In genomic region chr2:197435598-197436435, GRCh38 we compare ENCODE assay signal across 8 cellular contexts. TPM values are rescaled to one million over a fixed set of nuclear protein-coding genes. Genes with fewer than 3 reads are reported as not detected.
DNase-seq lines count a peak whose midpoint lies in the region; ATAC-seq, FAIRE-seq and TF ChIP-seq lines count a peak whose summit lies in the region.

No MANE protein-coding gene starts in this region.

- TF ChIP-seq CTCF in GM12875 (IDR thresholded peaks at IDR 0.05; ENCODE audit: borderline replicate concordance, insufficient read depth, low read depth, low read length), result no peak
- TF ChIP-seq CTCF in K562 (IDR thresholded peaks at IDR 0.05 in 2 of 3, conservative IDR thresholded peaks at IDR 0.05 in 1 of 3; ENCODE audit: insufficient read depth in 2 of 3, low read depth in 1 of 3, low read length in 3 of 3), result no peak
- TF ChIP-seq CTCF in lower lobe of right lung (IDR thresholded peaks at IDR 0.05), result no peak
- no peak for TF ChIP-seq CTCF in vagina (IDR thresholded peaks at IDR 0.05)

- H3K4me2 ChIP-seq in K562 (ENCODE audit: insufficient read depth, low read length), result peak overlapping the region; percentile 90

- no peak for TF ChIP-seq RAD21 in K562 (CRISPR knock-in tag; conservative IDR thresholded peaks at IDR 0.05 in 1 of 2, IDR thresholded peaks at IDR 0.05 in 1 of 2)

- H3K9me3 ChIP-seq in HUES6 (ENCODE audit: control insufficient read depth, insufficient read depth, low read depth, low read length) (no peaks in the 10 kb centered on the region), K562 (replicated peaks; ENCODE audit: control insufficient read depth, insufficient read depth, low read depth, low read length) (no peaks in the 10 kb centered on the region), lower lobe of right lung (no peaks in the 10 kb centered on the region), vagina (no peaks in the 10 kb centered on the region)

- H2AFZ ChIP-seq in K562 (ENCODE audit: low read depth, low read length), result peak overlapping the region; percentile 81

- peaks cover 56% of the 10 kb centered on the region for H3K79me2 ChIP-seq in K562 (ENCODE audit: control insufficient read depth, insufficient read depth, low read length)

- in situ Hi-C loops in K562 (cut with MboI), result no loop called here

- H3K9ac ChIP-seq in HUES6 (ENCODE audit: low read length) (peak overlapping the region; percentile 100), K562 (ENCODE audit: insufficient read depth in 1 of 2, low read depth in 2 of 2, low read length in 2 of 2) (peak overlapping the region; percentile 100)

- TF ChIP-seq POLR2A in K562 (conservative IDR thresholded peaks at IDR 0.05) (no peak; the same call in 1 of the 2 replicates), vagina (IDR thresholded peaks at IDR 0.05) (no peak), GM18505 (IDR thresholded peaks at IDR 0.05; ENCODE audit: borderline replicate concordance, extremely low read depth, insufficient read depth, insufficient read length) (no peak)

- ATAC-seq in K562, result peak; percentile 38
- no peak for ATAC-seq in lower lobe of right lung
- no peak for ATAC-seq in GM18873 (IDR thresholded peaks at IDR 0.05; ENCODE audit: low FRiP score, unreplicated experiment)
- ATAC-seq in GM18505 (IDR thresholded peaks at IDR 0.05; ENCODE audit: unreplicated experiment), result no peak

- no peak for TF ChIP-seq EP300 in K562 (IDR thresholded peaks at IDR 0.05; ENCODE audit: low read length)

- no peaks in the 10 kb centered on the region for H3K9me1 ChIP-seq in K562 (ENCODE audit: control insufficient read depth, insufficient read depth, low read length)

- H3K27me3 ChIP-seq in HUES6 (ENCODE audit: control insufficient read depth, insufficient read depth, low read length), result no peaks in the 10 kb centered on the region
- no peaks in the 10 kb centered on the region for H3K27me3 ChIP-seq in K562 (ENCODE audit: control insufficient read depth in 2 of 2, insufficient read depth in 2 of 2, low read length in 2 of 2)
- no peaks in the 10 kb centered on the region for H3K27me3 ChIP-seq in lower lobe of right lung (ENCODE audit: low read depth)
- no peaks in the 10 kb centered on the region for H3K27me3 ChIP-seq in vagina

- FAIRE-seq in K562 (lab: Jason Lieb, UNC), result peak; percentile 74

- H3K4me1 ChIP-seq in HUES6 (ENCODE audit: control insufficient read depth, insufficient read depth, low read length) (peaks cover 20% of the 10 kb centered on the region; the same call in 1 of the 2 replicates), K562 (replicated peaks in 1 of 2; ENCODE audit: control insufficient read depth in 2 of 2, insufficient read depth in 2 of 2, low read length in 2 of 2) (peaks cover 10 to 15% of the 10 kb centered on the region in 2 experiments; a peak in 4 of 5 replicates), lower lobe of right lung (peaks cover 36% of the 10 kb centered on the region), vagina (peaks cover 41% of the 10 kb centered on the region)

- peak in 2 of 4 experiments; percentile 17 to 54 for DNase-seq in K562 (ENCODE audit: extremely low read depth in 1 of 4, low spot score in 3 of 4)
- no peak for DNase-seq in lower lobe of right lung
- no peak for DNase-seq in vagina (ENCODE audit: extremely low spot score in 2 of 2)
- no peak for DNase-seq in activated CD8-positive, alpha-beta memory T cell treated with anti-CD3 and anti-CD28 coated beads, Interleukin-2, amount 50 U/mL, for 4 hours

- H3K27ac ChIP-seq in HUES6 (ENCODE audit: low read depth, low read length) (peak overlapping the region; percentile 99; the same call in 1 of the 2 replicates), K562 (ENCODE audit: extremely low read depth, low read depth, low read length) (peak overlapping the region; percentile 98), lower lobe of right lung (peak overlapping the region; percentile 96), vagina (peak overlapping the region; percentile 99)

- WGBS in K562 (ENCODE audit: insufficient coverage, low coverage, missing lambda C conversion rate), result 2% methylated on average over 15 of the region's 17 CpGs

- CTCF ChIA-PET in K562 (lab: Yijun Ruan, JAX; ENCODE audit: low intra/inter-chr PET ratio), result no interaction called here

- POLR2A ChIA-PET in K562 (lab: Yijun Ruan, JAX), result interaction anchor here (0.6 to 1.7 kb wide), 7 partner anchors 9 to 269 kb away, joined by 3 to 8 read pairs (median 3); partner anchors contain the start of genes HSPD1, HSPE1 and MARS2

- H3K36me3 ChIP-seq in HUES6 (ENCODE audit: control insufficient read depth, insufficient read depth, low read length) (peaks cover 6% of the 10 kb centered on the region; the same call in 1 of the 2 replicates), K562 (ENCODE audit: control insufficient read depth, insufficient read depth, low read length) (peaks cover 10% of the 10 kb centered on the region; the same call in 2 of the 3 replicates), lower lobe of right lung (no peaks in the 10 kb centered on the region), vagina (no peaks in the 10 kb centered on the region)

- TSS peak; percentile 92 for BruUV-seq in K562 (replicated peaks; lab: Mats Ljungman, UMichigan)

- H4K20me1 ChIP-seq in K562 (replicated peaks; ENCODE audit: control insufficient read depth, insufficient read depth, low read length), result peaks cover 28% of the 10 kb centered on the region

- intact Hi-C loops in K562 (cut with micrococcal nuclease) (loop anchor here (1.0 kb wide), 3 partner anchors 17 to 64 kb away; partner anchors contain the start of genes COQ10B and HSPE1), lower lobe of right lung (cut with DNase I) (no loop called here), vagina (cut with DNase I) (no loop called here)

- H3K4me3 ChIP-seq in GM12875 (ENCODE audit: low read depth, low read length) (peak overlapping the region; percentile 74), HUES6 (ENCODE audit: low read depth, low read length) (peak overlapping the region; percentile 99), K562 (peak overlapping the region; percentile 77), lower lobe of right lung (peak overlapping the region; percentile 89), vagina (peak overlapping the region; percentile 89 to 90)

TF ChIP-seq in K562, 482 proteins besides CTCF, POLR2A, EP300 and RAD21 (continues in another document):
- peak; percentile 15 for TF ChIP-seq TBP (optimal IDR thresholded peaks at IDR 0.05; ENCODE audit: low read depth, low read length)
- no peak for TF ChIP-seq ZNF316 (IDR thresholded peaks at IDR 0.05)
- peak in 1 of 2 experiments; percentile 22; a peak in 1 of 4 replicates for TF ChIP-seq MLLT1 (IDR thresholded peaks at IDR 0.05)
- no peak for TF ChIP-seq MTA1 (IDR thresholded peaks at IDR 0.05; ENCODE audit: borderline replicate concordance)

RNA-seq across cellular contexts. Expression of gene SF3B1, which starts 1.0 kb away (rescaled TPM):
- 275 and 561 TPM in 2 replicates for total RNA-seq in K562 (2011; cell fraction: chromatin; rRNA removed; ENCODE audit: low replicate concordance)
- total RNA-seq in K562 (2011; cell fraction: nucleolus; rRNA removed), result 81.5 and 115 TPM in 2 replicates
- 184 and 196 TPM in 2 replicates for total RNA-seq in K562 (2011; cell fraction: nucleoplasm; rRNA removed)
- total RNA-seq in K562 (2014; rRNA removed) (96.2 and 118 TPM in 2 replicates), K562 (2014; rRNA removed; fragmentation: Illumina TruSeq; extraction: Trizol) (209 and 283 TPM in 2 replicates), K562 (2015; rRNA removed; fragmentation: Illumina TruSeq; extraction: Trizol) (168 and 176 TPM in 2 replicates), K562 (2021) (180 and 182 TPM in 2 replicates), lower lobe of right lung (230 TPM), vagina (352 TPM)
- polyA plus RNA-seq in K562 (2011; rRNA removed) (340 and 377 TPM in 2 replicates), K562 (2014; fragmentation: Illumina TruSeq; extraction: Trizol) (238 and 243 TPM in 2 replicates), K562 (2014; fragmentation: Nextera tagmentation; extraction: Ambion mirVana) (100 to 1,000 TPM; 125 to 177 TPM), K562 (2014; rRNA removed) (144 and 145 TPM in 2 replicates)
- 104 and 199 TPM in 2 replicates for polyA plus RNA-seq in K562 (2011; cell fraction: cytosol; rRNA removed)
- polyA plus RNA-seq in K562 (2011; cell fraction: nucleus; rRNA removed), result 387 and 786 TPM in 2 replicates
- 124 and 183 TPM in 2 replicates for polyA plus RNA-seq in K562 (2012)
- polyA minus RNA-seq in K562 (2011; rRNA and poly(A)+ RNA removed), result 859 and 924 TPM in 2 replicates
- 67.3 and 81.8 TPM in 2 replicates for polyA minus RNA-seq in K562 (2011; cell fraction: cytosol; rRNA and poly(A)+ RNA removed)
- 130 and 336 TPM in 2 replicates for polyA minus RNA-seq in K562 (2011; cell fraction: nucleus; rRNA and poly(A)+ RNA removed)

RNA-seq across cellular contexts. Expression of gene COQ10B, which starts 17.5 kb away (rescaled TPM):
- total RNA-seq in K562 (2011; cell fraction: chromatin; rRNA removed; ENCODE audit: low replicate concordance), result 8.4 and 11.7 TPM in 2 replicates
- 7.0 and 9.7 TPM in 2 replicates for total RNA-seq in K562 (2011; cell fraction: nucleolus; rRNA removed)
- total RNA-seq in K562 (2011; cell fraction: nucleoplasm; rRNA removed), result 10.8 and 22.4 TPM in 2 replicates
- total RNA-seq in K562 (2014; rRNA removed) (6.9 and 7.6 TPM in 2 replicates), K562 (2014; rRNA removed; fragmentation: Illumina TruSeq; extraction: Trizol) (13.1 and 15.9 TPM in 2 replicates), K562 (2015; rRNA removed; fragmentation: Illumina TruSeq; extraction: Trizol) (10.8 and 11.1 TPM in 2 replicates), K562 (2021) (8.5 and 9.8 TPM in 2 replicates), lower lobe of right lung (24.3 TPM), vagina (28.5 TPM)
- polyA plus RNA-seq in K562 (2011; rRNA removed) (1.8 and 3.1 TPM in 2 replicates), K562 (2014; fragmentation: Illumina TruSeq; extraction: Trizol) (8.8 and 9.7 TPM in 2 replicates), K562 (2014; fragmentation: Nextera tagmentation; extraction: Ambion mirVana) (1 to 10 TPM; 7.2 to 7.7 TPM), K562 (2014; rRNA removed) (7.1 and 9.3 TPM in 2 replicates)
- 0.86 and 1.4 TPM in 2 replicates for polyA plus RNA-seq in K562 (2011; cell fraction: cytosol; rRNA removed)
- 1.5 and 1.9 TPM in 2 replicates for polyA plus RNA-seq in K562 (2011; cell fraction: nucleus; rRNA removed)
- polyA plus RNA-seq in K562 (2012), result 6.8 and 10.0 TPM in 2 replicates
- 4.2 and 4.7 TPM in 2 replicates for polyA minus RNA-seq in K562 (2011; rRNA and poly(A)+ RNA removed)
- polyA minus RNA-seq in K562 (2011; cell fraction: cytosol; rRNA and poly(A)+ RNA removed), result 1.1 and 1.7 TPM in 2 replicates
- polyA minus RNA-seq in K562 (2011; cell fraction: nucleus; rRNA and poly(A)+ RNA removed), result 5.7 and 8.9 TPM in 2 replicates
